In the genomic region with DNA sequence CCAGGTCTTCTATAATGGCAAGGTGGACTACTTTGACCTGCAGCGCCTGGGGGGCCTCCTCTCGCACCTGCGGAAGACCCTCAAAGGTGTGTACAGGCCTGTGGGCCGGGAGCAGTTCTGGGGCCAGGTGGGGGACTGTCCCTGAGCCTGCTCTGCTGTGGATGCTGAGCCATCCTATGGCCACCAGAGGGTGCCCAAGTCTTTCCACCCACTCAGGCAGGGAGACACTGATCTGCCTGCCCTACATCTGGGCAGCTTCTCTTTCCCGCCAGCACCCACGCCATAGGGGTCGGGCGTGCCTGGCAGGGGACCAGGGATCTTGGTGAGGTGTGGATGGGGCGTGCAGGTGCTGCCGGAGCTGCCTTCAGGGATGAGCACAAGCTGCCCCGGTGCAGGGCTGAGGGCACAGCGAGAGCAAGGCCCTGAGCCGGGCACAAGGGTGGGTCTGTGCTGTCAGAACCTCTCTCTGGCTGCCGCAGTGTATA, we compare ENCODE assay signal across 1 cellular context.
A peak's percentile ranks its signal among the peaks of the same experiment; 100 is the strongest.
TF ChIP-seq lines count a peak whose summit lies in the region.

No MANE protein-coding gene starts in this region.

TF ChIP-seq in IMR-90, 13 proteins besides CTCF, POLR2A, EP300 and RAD21:
- TF ChIP-seq MXI1 (IDR thresholded peaks at IDR 0.05; ENCODE audit: borderline replicate concordance, low read depth, low read length) (no peak), SMC3 (IDR thresholded peaks at IDR 0.05; ENCODE audit: low read depth, low read length) (peak; percentile 79)
